Comparison of ENCODE assay signal across 31 cellular contexts in genomic region chr6:40439401-40439800, GRCh38.
"Had no signal": no experiment of that assay in that cellular context is flagged by ENCODE, and none has a peak within 500 bp of the region (broad histone marks: within the 10 kb centered on the region; RNA-seq: fewer than 3 reads in every experiment).

No MANE protein-coding gene starts in this region.

- DNase-seq: activated B cell treated with CpG ODN at 0.5 μM for 24 hours; activated CD4-positive, alpha-beta memory T cell treated with anti-CD3 and anti-CD28 coated beads, Interleukin-2, amount 10 ng/mL, durations not matched to agents 7 days and 5 days; activated CD4-positive, alpha-beta T cell treated with anti-CD3 and anti-CD28 coated beads for 4 hours; activated CD4-positive, CD25-positive, alpha-beta regulatory T cell treated with anti-CD3 and anti-CD28 coated beads, Interleukin-2, amount 50 U/mL, for 72 hours; activated CD8-positive, alpha-beta memory T cell treated with anti-CD3 and anti-CD28 coated beads for 24 hours; activated CD8-positive, alpha-beta memory T cell treated with anti-CD3 and anti-CD28 coated beads, Interleukin-2, amount 10 ng/mL, durations not matched to agents 7 days and 5 days; activated CD8-positive, alpha-beta memory T cell treated with anti-CD3 and anti-CD28 coated beads, Interleukin-2, amount 50 U/mL, for 48 hours; activated effector memory CD4-positive, alpha-beta T cell treated with Interleukin-2 at 50 U/mL for 16 hours; activated naive CD4-positive, alpha-beta T cell treated with anti-CD3 and anti-CD28 coated beads, Interleukin-2, amount 10 ng/mL, durations not matched to agents 7 days and 5 days; activated naive CD8-positive, alpha-beta T cell treated with anti-CD3 and anti-CD28 coated beads, Interleukin-2, amount 50 U/mL, for 24 hours; activated T-cell treated with anti-CD3 and anti-CD28 coated beads, Interleukin-2, amount 50 U/mL, for 48 hours; aorta; brain microvascular endothelial cell; central memory CD4-positive, alpha-beta T cell; NCI-H1048; NCI-H1105 treated with DMSO at 0.1 percent for 48 hours; NCI-H1694; NCI-H1930; NCI-H2081 treated with DMSO at 0.1 percent for 48 hours; NCI-H2171; NCI-H2227 treated with DMSO at 0.1 percent for 48 hours; NCI-H446; PC-9; SIG-M5; SW 1271; T-helper 1 cell; T-helper 9 cell had no signal

- H3K4me2 ChIP-seq: KMS-11, PC-9 had no signal

- H3K36me3 ChIP-seq: brain microvascular endothelial cell had no signal

- H3K27ac ChIP-seq: brain microvascular endothelial cell, KMS-11, PC-9, RWPE1, VCaP had no signal

- H2AFZ ChIP-seq: PC-9 had no signal

- H3K27me3 ChIP-seq: brain microvascular endothelial cell had no signal

- FAIRE-seq: RCC 7860 had no signal

- H3K4me3 ChIP-seq: PC-9 had no signal

- H3K9ac ChIP-seq: KMS-11 had no signal
